ENCODE assay signal across 21 cellular contexts in the genomic region with DNA sequence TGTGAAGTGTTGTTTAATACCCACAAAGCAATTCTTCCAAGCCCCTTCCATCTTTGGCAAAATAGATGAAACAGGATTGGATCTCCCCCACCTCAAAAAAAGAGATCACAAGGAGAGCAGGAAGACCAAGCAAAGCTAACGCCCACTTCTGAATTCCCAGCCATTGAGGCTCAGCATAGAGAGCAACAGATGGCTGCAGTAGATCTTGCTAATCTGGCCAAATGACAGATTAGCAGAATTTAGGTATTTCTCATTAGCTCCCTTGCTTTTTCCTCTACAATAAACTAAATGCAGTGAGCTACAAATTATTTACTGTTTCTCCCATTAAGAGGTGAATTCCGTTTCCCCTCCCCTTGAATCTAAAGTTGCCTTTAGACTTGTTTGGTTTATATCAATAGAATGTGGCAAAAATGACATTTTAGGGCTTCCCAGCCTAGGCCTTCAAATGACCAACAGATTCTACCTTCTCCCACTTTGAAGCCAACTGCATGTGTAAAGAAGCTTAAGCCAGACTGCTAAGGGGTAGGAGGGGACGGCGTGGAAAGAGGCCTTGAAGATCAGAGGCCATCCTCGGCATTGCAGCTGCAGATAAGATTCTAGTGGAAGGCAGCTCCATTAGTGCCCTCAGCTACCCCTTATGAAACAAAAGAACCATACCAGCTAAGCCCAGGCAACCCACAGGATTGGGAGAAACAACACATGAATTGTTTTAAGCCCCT. TPM values are rescaled to one million over a fixed set of nuclear protein-coding genes. Genes with fewer than 3 reads are reported as not detected.
DNase-seq lines count a peak whose midpoint lies in the region; ATAC-seq and TF ChIP-seq lines count a peak whose summit lies in the region.
"Had no signal": no experiment of that assay in that cellular context is flagged by ENCODE, and none has a peak within 500 bp of the region (broad histone marks: within the 10 kb centered on the region; RNA-seq: fewer than 3 reads in every experiment).

No MANE protein-coding gene starts in this region.

- no peak overlapping the region for H3K4me3 Mint-ChIP-seq in brain
- no peak overlapping the region for H3K4me3 Mint-ChIP-seq in neural progenitor cell
- H3K4me3 Mint-ChIP-seq: CD8-positive, alpha-beta T cell; H9 had no signal

- TF ChIP-seq CTCF in GM12874 (IDR thresholded peaks at IDR 0.05; ENCODE audit: insufficient read depth, low read depth, low read length) (peak; percentile 1; the same call in 1 of the 2 replicates), brain (conservative IDR thresholded peaks at IDR 0.05) (no peak), neural progenitor cell (IDR thresholded peaks at IDR 0.05) (no peak), spleen (IDR thresholded peaks at IDR 0.05 in 8 of 11, conservative IDR thresholded peaks at IDR 0.05 in 3 of 11) (no peak), tibial nerve (IDR thresholded peaks at IDR 0.05) (no peak)

- peak overlapping the region; percentile 39 for H2AFZ ChIP-seq in neural progenitor cell (replicated peaks)

- no peaks in the 10 kb centered on the region for H3K79me2 ChIP-seq in neural progenitor cell (ENCODE audit: low read depth)

- intact Hi-C loops in spleen (cut with DNase I; ENCODE audit: low total_unique reads): no loop called here

- H3K4me2 ChIP-seq in neural progenitor cell: no peak overlapping the region

- H3K27ac ChIP-seq in neural progenitor cell (no peak overlapping the region), spleen (no peak overlapping the region), tibial nerve (no peak overlapping the region)

- TF ChIP-seq POLR2A in spleen (IDR thresholded peaks at IDR 0.05) (no peak), tibial nerve (IDR thresholded peaks at IDR 0.05) (no peak)

- H3K36me3 ChIP-seq in neural progenitor cell (no peaks in the 10 kb centered on the region), spleen (no peaks in the 10 kb centered on the region), tibial nerve (no peaks in the 10 kb centered on the region)
- H3K36me3 ChIP-seq: BE2C had no signal

- no peak overlapping the region for H3K9ac ChIP-seq in neural progenitor cell

- H3K9me3 Mint-ChIP-seq in brain (peaks cover 4 to 13% (median 6%) of the 10 kb centered on the region in 5 experiments), neural progenitor cell (no peaks in the 10 kb centered on the region)

- peaks cover 37% of the 10 kb centered on the region for H3K4me1 Mint-ChIP-seq in brain
- H3K4me1 Mint-ChIP-seq in neural progenitor cell: peaks cover 10% of the 10 kb centered on the region

- H3K27ac Mint-ChIP-seq in brain (peak overlapping the region in 4 of 5 experiments; percentile 33 to 62 (median 46)), neural progenitor cell (no peak overlapping the region)
- H3K27ac Mint-ChIP-seq: CD8-positive, alpha-beta T cell; H9 had no signal

- H3K4me3 ChIP-seq in neural progenitor cell (no peak overlapping the region), spleen (no peak overlapping the region), tibial nerve (no peak overlapping the region)

- H3K27me3 ChIP-seq in neural progenitor cell (no peaks in the 10 kb centered on the region), spleen (replicated peaks in 1 of 7) (no peaks in the 10 kb centered on the region), tibial nerve (no peaks in the 10 kb centered on the region)
- H3K27me3 ChIP-seq: BE2C had no signal

- peaks cover 10% of the 10 kb centered on the region for H3K4me1 ChIP-seq in neural progenitor cell
- peaks cover 9 to 66% (median 43%) of the 10 kb centered on the region in 6 donors for H3K4me1 ChIP-seq in spleen
- H3K4me1 ChIP-seq in tibial nerve: peaks cover 0 to 15% (median 5%) of the 10 kb centered on the region in 4 donors
- H3K4me1 ChIP-seq: BE2C had no signal

- 92 to 99% (median 94%) methylated on average over 5 of the region's 5 CpGs for WGBS in spleen, 5 donors
- WGBS in tibial nerve, 2 donors: 83 to 85% methylated on average over 5 of the region's 5 CpGs

- H3K9me3 ChIP-seq in neural progenitor cell (ENCODE audit: low read depth) (no peaks in the 10 kb centered on the region), spleen (peaks cover 0 to 7% (median 0%) of the 10 kb centered on the region in 8 donors), tibial nerve (no peaks in the 10 kb centered on the region)
- H3K9me3 ChIP-seq: BE2C had no signal

- H4K20me1 ChIP-seq in neural progenitor cell (ENCODE audit: low read depth): no peaks in the 10 kb centered on the region

- ATAC-seq in HG03432 (IDR thresholded peaks at IDR 0.05; ENCODE audit: unreplicated experiment): no peak
- ATAC-seq: CD8-positive, alpha-beta T cell; SK-N-SH treated with all-trans-retinoic acid at 6 μM for 48 hours had no signal

- peak; percentile 87 for DNase-seq in NCI-H82 (lab: John Stamatoyannopoulos, UW)
- peak; percentile 43 for DNase-seq in neural progenitor cell (ENCODE audit: low spot score)
- no peak for DNase-seq in spleen
- DNase-seq in MV-4-11 (lab: John Stamatoyannopoulos, UW): no peak
- DNase-seq in tibial nerve (ENCODE audit: low spot score in 2 of 2): no peak
- DNase-seq: BE2C; CD8-positive, alpha-beta T cell; DND-41; GDM1; H9; KBM-7; NCI-H1436 treated with DMSO at 0.1 percent for 48 hours; NCI-H2029 treated with DMSO at 0.1 percent for 48 hours; NCI-H2171 treated with DMSO at 0.1 percent for 48 hours; NCI-H446 treated with DMSO at 0.1 percent for 48 hours; NCI-H774; SHP77 had no signal

- H3K27me3 Mint-ChIP-seq in brain (no peaks in the 10 kb centered on the region), neural progenitor cell (ENCODE audit: insufficient read depth, low read depth) (peaks cover 6% of the 10 kb centered on the region)

- no peak for TF ChIP-seq EP300 in tibial nerve (IDR thresholded peaks at IDR 0.05)

- H3K36me3 Mint-ChIP-seq in brain (no peaks in the 10 kb centered on the region), neural progenitor cell (no peaks in the 10 kb centered on the region)
- H3K36me3 Mint-ChIP-seq: CD8-positive, alpha-beta T cell had no signal

- H3F3A ChIP-seq in neural progenitor cell (ENCODE audit: low read depth): no peaks in the 10 kb centered on the region

RNA-seq across cellular contexts. Expression of gene CPEB4, which starts 56.8 kb away (rescaled TPM):
- 9.2 TPM for polyA plus RNA-seq in brain (ENCODE audit: insufficient read depth, low read depth, low replicate concordance)
- 8.7 and 12.5 TPM in 2 replicates for total RNA-seq in neural progenitor cell (ENCODE audit: low replicate concordance)
- 100 to 1,000 TPM in 2 of 7 donors, 10 to 100 TPM in 5; 65.5 to 107 (median 88.3) TPM for total RNA-seq in spleen
- 1 to 10 TPM; 2.3 to 7.3 (median 2.9) TPM for polyA plus RNA-seq in spleen
- total RNA-seq in tibial nerve: 10 to 100 TPM; 20.1 to 26.6 (median 24.2) TPM

Comparison
In these comparisons a context has a peak if more than half of its experiments do, and no peak if none do; other contexts are left out.
1. DNase-seq: peak in NCI-H82 (single experiment) and neural progenitor cell (single experiment); none in spleen (single experiment), MV-4-11 (single experiment) and tibial nerve (0 of 2).